ENCODE assay signal across 22 cellular contexts in genomic region chr21:38626311-38626710, GRCh38.
"Had no signal": no experiment of that assay in that cellular context is flagged by ENCODE, and none has a peak within 500 bp of the region (broad histone marks: within the 10 kb centered on the region; RNA-seq: fewer than 3 reads in every experiment).

No MANE protein-coding gene starts in this region.

- H3K36me3 Mint-ChIP-seq: mesothelial cell of epicardium, naive B cell had no signal

- H3K27me3 Mint-ChIP-seq: naive B cell had no signal

- H3K27ac Mint-ChIP-seq: mesothelial cell of epicardium; naive B cell; naive thymus-derived CD8-positive, alpha-beta T cell had no signal

- H3K4me3 ChIP-seq: coronary artery, dorsolateral prefrontal cortex, esophagus muscularis mucosa, gastrocnemius medialis, heart right ventricle, left lung, lower lobe of right lung, mucosa of descending colon had no signal

- H3K4me3 Mint-ChIP-seq: mesothelial cell of epicardium; naive B cell; naive thymus-derived CD8-positive, alpha-beta T cell had no signal

- ATAC-seq: gastrocnemius medialis; heart right ventricle; left cardiac atrium; left lung; left ventricle myocardium superior; lower lobe of right lung; mucosa of descending colon; naive thymus-derived CD8-positive, alpha-beta T cell had no signal

- DNase-seq: dermis blood vessel endothelial cell; dorsolateral prefrontal cortex; effector CD4-positive, alpha-beta T cell; effector memory CD4-positive, alpha-beta T cell; foreskin fibroblast; foreskin melanocyte; gastrocnemius medialis; glutamatergic neuron; head of caudate nucleus; heart right ventricle; hippocampal formation; left cardiac atrium; left lung; left ventricle myocardium superior; lower lobe of right lung; mesenchymal stem cell; mucosa of descending colon; naive B cell; naive thymus-derived CD8-positive, alpha-beta T cell had no signal

- H3K4me1 Mint-ChIP-seq: naive B cell; naive thymus-derived CD8-positive, alpha-beta T cell had no signal
